1 cellular context compared by ENCODE assay signal in genomic region chr3:136250226-136250861, GRCh38.
TF ChIP-seq lines count a peak whose summit lies in the region.

PCCB (plus strand) TSS chr3:136250340; CDS start chr3:136250376, 36 bp downstream.

TF ChIP-seq in HepG2, 621 proteins besides CTCF, POLR2A, EP300 and RAD21 (continued from another document):
- TF ChIP-seq ZNF687 (CRISPR knock-in tag; IDR thresholded peaks at IDR 0.05) (peak; percentile 74; the same call in 1 of the 2 replicates), ATF6 (CRISPR knock-in tag; conservative IDR thresholded peaks at IDR 0.05) (no peak), ZSCAN31 (CRISPR knock-in tag; IDR thresholded peaks at IDR 0.05; ENCODE audit: low read depth) (peak; percentile 80; the same call in 1 of the 2 replicates), ZNF780A (CRISPR knock-in tag; IDR thresholded peaks at IDR 0.05) (no peak), FOXJ3 (CRISPR knock-in tag; IDR thresholded peaks at IDR 0.05; ENCODE audit: borderline replicate concordance) (no peak), CAMTA2 (CRISPR knock-in tag; IDR thresholded peaks at IDR 0.05; ENCODE audit: borderline replicate concordance) (peak; percentile 56; the same call in 1 of the 2 replicates), PAWR (CRISPR knock-in tag; IDR thresholded peaks at IDR 0.05; ENCODE audit: borderline replicate concordance) (no peak), NFRKB (IDR thresholded peaks at IDR 0.05) (0 out of 2 replicates have a peak, but pooled peaks have one; percentile 31), PLRG1 (conservative IDR thresholded peaks at IDR 0.05) (no peak), THAP7 (CRISPR knock-in tag; IDR thresholded peaks at IDR 0.05) (peak; percentile 75; the same call in 1 of the 2 replicates), KLF6 (CRISPR knock-in tag; IDR thresholded peaks at IDR 0.05) (peak; percentile 74; the same call in 1 of the 2 replicates), ZNF235 (CRISPR knock-in tag; IDR thresholded peaks at IDR 0.05; ENCODE audit: borderline replicate concordance) (no peak; the same call in none of the 2 replicates), ZNF773 (CRISPR knock-in tag; IDR thresholded peaks at IDR 0.05; ENCODE audit: borderline replicate concordance) (no peak), EEA1 (CRISPR knock-in tag; IDR thresholded peaks at IDR 0.05; ENCODE audit: borderline replicate concordance) (0 out of 2 replicates have a peak, but pooled peaks have one; percentile 28), ZNF784 (CRISPR knock-in tag; IDR thresholded peaks at IDR 0.05; ENCODE audit: borderline replicate concordance) (peak; percentile 22; the same call in 1 of the 2 replicates), NCOA5 (CRISPR knock-in tag; IDR thresholded peaks at IDR 0.05) (no peak), BRF2 (CRISPR knock-in tag; IDR thresholded peaks at IDR 0.05) (peak; percentile 48; the same call in 1 of the 2 replicates), ARID5B (CRISPR knock-in tag; IDR thresholded peaks at IDR 0.05) (peak; percentile 69), CEBPB (IDR thresholded peaks at IDR 0.05; ENCODE audit: borderline replicate concordance, low read depth, low read length) (no peak), ATRX (CRISPR knock-in tag; IDR thresholded peaks at IDR 0.05; ENCODE audit: borderline replicate concordance) (no peak), GTF3A (CRISPR knock-in tag; conservative IDR thresholded peaks at IDR 0.05) (0 out of 2 replicates have a peak, but pooled peaks have one; percentile 53), ZNF446 (CRISPR knock-in tag; IDR thresholded peaks at IDR 0.05) (peak; percentile 74; the same call in 1 of the 2 replicates), AGO1 (IDR thresholded peaks at IDR 0.05; ENCODE audit: low read depth, low read length, poor library complexity, severe bottlenecking) (peak; percentile 47), POLR2AphosphoS5 (IDR thresholded peaks at IDR 0.05; ENCODE audit: low read depth, low read length) (peak; percentile 76), FUBP1 (CRISPR knock-in tag; IDR thresholded peaks at IDR 0.05; ENCODE audit: borderline replicate concordance) (no peak), ZNF792 (CRISPR knock-in tag; IDR thresholded peaks at IDR 0.05) (peak; percentile 73; the same call in 1 of the 2 replicates), RNF2 (conservative IDR thresholded peaks at IDR 0.05; ENCODE audit: low read depth) (peak; percentile 79; the same call in 1 of the 2 replicates), ZMAT5 (CRISPR knock-in tag; IDR thresholded peaks at IDR 0.05; ENCODE audit: borderline replicate concordance, low read depth) (no peak), ZFP1 (CRISPR knock-in tag; IDR thresholded peaks at IDR 0.05) (no peak), PHF8 (CRISPR knock-in tag; IDR thresholded peaks at IDR 0.05) (peak; percentile 96), NFIC (IDR thresholded peaks at IDR 0.05; ENCODE audit: low read length) (no peak; the same call in 1 of the 2 replicates), BRCA1 (CRISPR knock-in tag; IDR thresholded peaks at IDR 0.05) (peak; percentile 17; the same call in 1 of the 2 replicates), BRD4 (CRISPR knock-in tag; IDR thresholded peaks at IDR 0.05) (peak; percentile 90), ZFP82 (CRISPR knock-in tag; IDR thresholded peaks at IDR 0.05; ENCODE audit: borderline replicate concordance) (no peak), FOXO4 (CRISPR knock-in tag; conservative IDR thresholded peaks at IDR 0.05) (no peak), ZNF879 (CRISPR knock-in tag; IDR thresholded peaks at IDR 0.05) (peak; percentile 92; the same call in 1 of the 2 replicates), PAX8 (CRISPR knock-in tag; IDR thresholded peaks at IDR 0.05; ENCODE audit: borderline replicate concordance) (no peak)
